In the genomic region with DNA sequence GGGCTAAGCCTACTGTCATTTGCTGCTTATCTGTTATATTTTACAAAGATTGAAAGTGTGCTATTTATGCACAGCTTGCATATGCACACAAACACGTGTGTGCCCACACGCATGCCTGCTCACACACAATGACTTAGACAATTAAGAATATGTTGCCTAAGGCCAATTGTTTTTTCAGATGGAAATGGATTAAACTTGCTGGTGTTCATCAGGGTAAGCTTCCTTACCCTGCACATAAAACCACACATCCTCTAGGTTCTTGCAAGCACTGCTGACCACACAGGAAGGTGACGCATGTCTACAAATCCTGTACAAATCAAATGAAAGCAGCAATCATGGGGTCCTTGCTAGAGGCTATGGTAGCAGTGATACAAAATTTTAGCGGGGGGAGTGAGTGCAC, we compare ENCODE assay signal across 2 cellular contexts.
TF ChIP-seq lines count a peak whose summit lies in the region.

No MANE protein-coding gene starts in this region.

TF ChIP-seq in endothelial cell of umbilical vein, 7 proteins besides CTCF, POLR2A, EP300 and RAD21 (continued from another document):
- TF ChIP-seq, protein P1, sequence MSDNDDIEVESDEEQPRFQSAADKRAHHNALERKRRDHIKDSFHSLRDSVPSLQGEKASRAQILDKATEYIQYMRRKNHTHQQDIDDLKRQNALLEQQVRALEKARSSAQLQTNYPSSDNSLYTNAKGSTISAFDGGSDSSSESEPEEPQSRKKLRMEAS (IDR thresholded peaks at IDR 0.05; ENCODE audit: insufficient read depth, insufficient read length) = no peak
- TF ChIP-seq POLR2AphosphoS5 (IDR thresholded peaks at IDR 0.05; ENCODE audit: insufficient read depth, low read depth, low read length) = no peak
- TF ChIP-seq EZH2 (IDR thresholded peaks at IDR 0.05; ENCODE audit: borderline replicate concordance, low read depth, low read length, severe bottlenecking) = no peak
TF ChIP-seq in endothelial cell of umbilical vein: peak in this region for 1.

TF ChIP-seq in WTC11, 78 proteins besides CTCF, POLR2A, EP300 and RAD21 (continued from another document):
- TF ChIP-seq, protein P2, sequence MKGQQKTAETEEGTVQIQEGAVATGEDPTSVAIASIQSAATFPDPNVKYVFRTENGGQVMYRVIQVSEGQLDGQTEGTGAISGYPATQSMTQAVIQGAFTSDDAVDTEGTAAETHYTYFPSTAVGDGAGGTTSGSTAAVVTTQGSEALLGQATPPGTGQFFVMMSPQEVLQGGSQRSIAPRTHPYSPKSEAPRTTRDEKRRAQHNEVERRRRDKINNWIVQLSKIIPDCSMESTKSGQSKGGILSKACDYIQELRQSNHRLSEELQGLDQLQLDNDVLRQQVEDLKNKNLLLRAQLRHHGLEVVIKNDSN (CRISPR knock-in tag; IDR thresholded peaks at IDR 0.05) = no peak
- TF ChIP-seq RELA (CRISPR knock-in tag; IDR thresholded peaks at IDR 0.05; ENCODE audit: borderline replicate concordance) (no peak), PRDM15 (CRISPR knock-in tag; IDR thresholded peaks at IDR 0.05) (no peak), SOX15 (CRISPR knock-in tag; IDR thresholded peaks at IDR 0.05) (no peak), CREM (CRISPR knock-in tag; IDR thresholded peaks at IDR 0.05) (no peak), ZNF281 (CRISPR knock-in tag; IDR thresholded peaks at IDR 0.05) (no peak)
- TF ChIP-seq, protein P3, sequence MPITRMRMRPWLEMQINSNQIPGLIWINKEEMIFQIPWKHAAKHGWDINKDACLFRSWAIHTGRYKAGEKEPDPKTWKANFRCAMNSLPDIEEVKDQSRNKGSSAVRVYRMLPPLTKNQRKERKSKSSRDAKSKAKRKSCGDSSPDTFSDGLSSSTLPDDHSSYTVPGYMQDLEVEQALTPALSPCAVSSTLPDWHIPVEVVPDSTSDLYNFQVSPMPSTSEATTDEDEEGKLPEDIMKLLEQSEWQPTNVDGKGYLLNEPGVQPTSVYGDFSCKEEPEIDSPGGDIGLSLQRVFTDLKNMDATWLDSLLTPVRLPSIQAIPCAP (CRISPR knock-in tag; IDR thresholded peaks at IDR 0.05) = no peak
- TF ChIP-seq, protein P4, sequence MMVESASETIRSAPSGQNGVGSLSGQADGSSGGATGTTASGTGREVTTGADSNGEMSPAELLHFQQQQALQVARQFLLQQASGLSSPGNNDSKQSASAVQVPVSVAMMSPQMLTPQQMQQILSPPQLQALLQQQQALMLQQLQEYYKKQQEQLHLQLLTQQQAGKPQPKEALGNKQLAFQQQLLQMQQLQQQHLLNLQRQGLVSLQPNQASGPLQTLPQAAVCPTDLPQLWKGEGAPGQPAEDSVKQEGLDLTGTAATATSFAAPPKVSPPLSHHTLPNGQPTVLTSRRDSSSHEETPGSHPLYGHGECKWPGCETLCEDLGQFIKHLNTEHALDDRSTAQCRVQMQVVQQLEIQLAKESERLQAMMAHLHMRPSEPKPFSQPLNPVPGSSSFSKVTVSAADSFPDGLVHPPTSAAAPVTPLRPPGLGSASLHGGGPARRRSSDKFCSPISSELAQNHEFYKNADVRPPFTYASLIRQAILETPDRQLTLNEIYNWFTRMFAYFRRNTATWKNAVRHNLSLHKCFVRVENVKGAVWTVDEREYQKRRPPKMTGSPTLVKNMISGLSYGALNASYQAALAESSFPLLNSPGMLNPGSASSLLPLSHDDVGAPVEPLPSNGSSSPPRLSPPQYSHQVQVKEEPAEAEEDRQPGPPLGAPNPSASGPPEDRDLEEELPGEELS (CRISPR knock-in tag; IDR thresholded peaks at IDR 0.05) = no peak
- TF ChIP-seq, protein P5, sequence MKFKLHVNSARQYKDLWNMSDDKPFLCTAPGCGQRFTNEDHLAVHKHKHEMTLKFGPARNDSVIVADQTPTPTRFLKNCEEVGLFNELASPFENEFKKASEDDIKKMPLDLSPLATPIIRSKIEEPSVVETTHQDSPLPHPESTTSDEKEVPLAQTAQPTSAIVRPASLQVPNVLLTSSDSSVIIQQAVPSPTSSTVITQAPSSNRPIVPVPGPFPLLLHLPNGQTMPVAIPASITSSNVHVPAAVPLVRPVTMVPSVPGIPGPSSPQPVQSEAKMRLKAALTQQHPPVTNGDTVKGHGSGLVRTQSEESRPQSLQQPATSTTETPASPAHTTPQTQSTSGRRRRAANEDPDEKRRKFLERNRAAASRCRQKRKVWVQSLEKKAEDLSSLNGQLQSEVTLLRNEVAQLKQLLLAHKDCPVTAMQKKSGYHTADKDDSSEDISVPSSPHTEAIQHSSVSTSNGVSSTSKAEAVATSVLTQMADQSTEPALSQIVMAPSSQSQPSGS (CRISPR knock-in tag; IDR thresholded peaks at IDR 0.05; ENCODE audit: borderline replicate concordance, low read depth) = no peak
TF ChIP-seq in WTC11: peak in this region for 0.
